Comparison of ENCODE assay signal across 8 cellular contexts in the genomic region with DNA sequence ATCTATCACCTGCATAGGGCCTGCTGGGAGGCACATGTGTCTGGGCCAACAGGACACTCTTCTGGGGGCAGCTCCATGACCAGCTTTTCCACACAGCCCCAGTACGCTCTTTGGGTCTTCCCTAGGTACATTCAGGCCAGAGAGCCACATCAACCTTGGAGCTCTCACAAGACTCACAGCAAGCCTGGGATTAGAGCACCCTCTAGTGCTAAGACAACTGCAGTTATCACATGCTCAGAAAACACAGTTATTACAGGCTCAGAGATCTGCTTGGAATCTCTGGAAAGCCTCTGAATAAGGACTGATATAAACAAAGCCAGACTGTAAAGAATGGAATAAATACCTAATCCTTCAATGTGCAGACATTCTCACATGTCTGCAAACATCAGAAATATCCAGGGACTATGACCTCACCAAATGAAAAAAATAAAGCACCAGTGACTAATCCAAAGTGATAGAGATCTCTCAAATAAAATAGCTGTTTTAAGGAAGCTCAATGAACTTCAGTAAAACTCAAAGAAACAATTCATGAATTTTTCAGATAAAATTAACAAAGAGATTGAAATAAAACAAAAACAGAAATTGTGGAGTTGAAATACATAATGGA.
DNase-seq lines count a peak whose midpoint lies in the region; ATAC-seq and TF ChIP-seq lines count a peak whose summit lies in the region.

No MANE protein-coding gene starts in this region.

- no peak for TF ChIP-seq POLR2A in ovary (IDR thresholded peaks at IDR 0.05)

- H3K4me1 ChIP-seq in ovary (ENCODE audit: insufficient read depth) = no peaks in the 10 kb centered on the region

- no peaks in the 10 kb centered on the region for H3K9me3 ChIP-seq in ovary

- TF ChIP-seq EP300 in ovary (IDR thresholded peaks at IDR 0.05) = no peak

- H3K27ac Mint-ChIP-seq in activated naive CD4-positive, alpha-beta T cell treated with anti-CD3 and anti-CD28 coated beads, Interleukin-2, amount 50 U/mL, for 72 hours = no peak overlapping the region
- no peak overlapping the region for H3K27ac Mint-ChIP-seq in nephron progenitor cell

- DNase-seq in activated naive CD4-positive, alpha-beta T cell treated with anti-CD3 and anti-CD28 coated beads, Interleukin-2, amount 50 U/mL, for 72 hours (ENCODE audit: low spot score in 2 of 2) = peak in 1 of 2 donors; percentile 23
- no peak for DNase-seq in activated naive CD4-positive, alpha-beta T cell treated with anti-CD3 and anti-CD28 coated beads, Interleukin-2, amount 50 U/mL, for 16 hours
- peak; percentile 53 to 75 for DNase-seq in NCI-H524 (lab: John Stamatoyannopoulos, UW)
- peak; percentile 4 for DNase-seq in central memory CD4-positive, alpha-beta T cell
- peak; percentile 5 for DNase-seq in nephron progenitor cell
- DNase-seq in ovary = no peak

- H3K4me1 Mint-ChIP-seq in nephron progenitor cell = peaks cover 5% of the 10 kb centered on the region

- no peaks in the 10 kb centered on the region for H3K27me3 ChIP-seq in ovary

- peaks cover 0 to 4% of the 10 kb centered on the region in 2 donors for H3K9me3 Mint-ChIP-seq in activated naive CD4-positive, alpha-beta T cell treated with anti-CD3 and anti-CD28 coated beads, Interleukin-2, amount 50 U/mL, for 72 hours
- peaks cover 12% of the 10 kb centered on the region for H3K9me3 Mint-ChIP-seq in nephron progenitor cell

- no peaks in the 10 kb centered on the region for H3K36me3 ChIP-seq in ovary

- peaks cover 0 to 6% of the 10 kb centered on the region in 2 donors for H3K36me3 Mint-ChIP-seq in activated naive CD4-positive, alpha-beta T cell treated with anti-CD3 and anti-CD28 coated beads, Interleukin-2, amount 50 U/mL, for 72 hours
- no peaks in the 10 kb centered on the region for H3K36me3 Mint-ChIP-seq in nephron progenitor cell (ENCODE audit: low read depth)

- no peaks in the 10 kb centered on the region for H3K27me3 Mint-ChIP-seq in nephron progenitor cell (ENCODE audit: low read depth, poor library complexity)

- no peak overlapping the region for H3K27ac ChIP-seq in ovary

- TF ChIP-seq CTCF in nephron progenitor cell (IDR thresholded peaks at IDR 0.05) = peak; percentile 26
- TF ChIP-seq CTCF in ovary (IDR thresholded peaks at IDR 0.05) = no peak

- no peak overlapping the region for H3K4me3 Mint-ChIP-seq in nephron progenitor cell

- intact Hi-C loops in ovary (cut with DNase I) = no loop called here

- peak; percentile 36 to 66 for ATAC-seq in activated naive CD4-positive, alpha-beta T cell treated with anti-CD3 and anti-CD28 coated beads, Interleukin-2, amount 50 U/mL, for 72 hours
- ATAC-seq in HG02642 (IDR thresholded peaks at IDR 0.05; ENCODE audit: poor library complexity, unreplicated experiment) = peak; percentile 71
- ATAC-seq in GM19397 (IDR thresholded peaks at IDR 0.05; ENCODE audit: unreplicated experiment) = no peak

- no peak overlapping the region for H3K4me3 ChIP-seq in ovary

- WGBS in ovary, 3 donors = 83 to 100% (median 93%) methylated on average over 1 of the region's 1 CpG

Comparison
In these comparisons a context has a peak if more than half of its experiments do, and no peak if none do; other contexts are left out.
1. DNase-seq: peak in NCI-H524 (2 of 2), central memory CD4-positive, alpha-beta T cell (single experiment) and nephron progenitor cell (single experiment); none in activated naive CD4-positive, alpha-beta T cell treated with anti-CD3 and anti-CD28 coated beads, Interleukin-2, amount 50 U/mL, for 16 hours (single experiment) and ovary (0 of 5).